Comparison of ENCODE assay signal across 1 cellular context in genomic region chr1:28592314-28593071, GRCh38.
TF ChIP-seq lines count a peak whose summit lies in the region.

No MANE protein-coding gene starts in this region.

TF ChIP-seq in GM23338, 12 proteins besides CTCF, POLR2A, EP300 and RAD21 (continued from another document):
- no peak for TF ChIP-seq REST (IDR thresholded peaks at IDR 0.05; ENCODE audit: unreplicated experiment)
- no peak for TF ChIP-seq ZNF331 (CRISPR knock-in tag; IDR thresholded peaks at IDR 0.05; ENCODE audit: low read depth)
- TF ChIP-seq EZH2phosphoT487 (IDR thresholded peaks at IDR 0.05; ENCODE audit: unreplicated experiment) = no peak
- TF ChIP-seq JUNB (IDR thresholded peaks at IDR 0.05; ENCODE audit: unreplicated experiment) = no peak
- no peak for TF ChIP-seq STAT1 (IDR thresholded peaks at IDR 0.05; ENCODE audit: unreplicated experiment)
- TF ChIP-seq, protein P1, sequence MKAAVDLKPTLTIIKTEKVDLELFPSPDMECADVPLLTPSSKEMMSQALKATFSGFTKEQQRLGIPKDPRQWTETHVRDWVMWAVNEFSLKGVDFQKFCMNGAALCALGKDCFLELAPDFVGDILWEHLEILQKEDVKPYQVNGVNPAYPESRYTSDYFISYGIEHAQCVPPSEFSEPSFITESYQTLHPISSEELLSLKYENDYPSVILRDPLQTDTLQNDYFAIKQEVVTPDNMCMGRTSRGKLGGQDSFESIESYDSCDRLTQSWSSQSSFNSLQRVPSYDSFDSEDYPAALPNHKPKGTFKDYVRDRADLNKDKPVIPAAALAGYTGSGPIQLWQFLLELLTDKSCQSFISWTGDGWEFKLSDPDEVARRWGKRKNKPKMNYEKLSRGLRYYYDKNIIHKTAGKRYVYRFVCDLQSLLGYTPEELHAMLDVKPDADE (IDR thresholded peaks at IDR 0.05) = no peak
- TF ChIP-seq ZNF114 (CRISPR knock-in tag; IDR thresholded peaks at IDR 0.05) = no peak
